8 cellular contexts compared by ENCODE assay signal in the genomic region with DNA sequence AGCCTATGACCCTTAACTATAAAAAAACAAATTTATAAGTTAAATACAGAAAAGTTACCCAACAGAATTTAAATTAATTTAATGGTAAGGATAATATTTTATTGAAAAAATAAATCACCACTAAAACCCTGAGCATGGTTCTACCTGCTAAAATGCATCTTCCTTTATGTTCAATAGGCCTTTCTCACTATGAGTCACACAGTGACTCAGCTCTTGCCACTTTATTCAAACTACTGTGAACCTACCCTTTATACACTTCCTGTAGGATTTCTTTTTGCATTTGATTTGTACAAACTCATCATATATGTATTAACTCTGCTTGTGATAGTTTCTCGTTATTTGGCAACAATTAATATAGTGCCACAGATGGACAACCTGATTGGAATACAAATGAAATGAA. TPM values are rescaled to one million over a fixed set of nuclear protein-coding genes. Genes with fewer than 3 reads are reported as not detected.
A peak's percentile ranks its signal among the peaks of the same experiment; 100 is the strongest.
DNase-seq lines count a peak whose midpoint lies in the region; ATAC-seq lines count a peak whose summit lies in the region.

No MANE protein-coding gene starts in this region.

- ATAC-seq in HG02870 (IDR thresholded peaks at IDR 0.05; ENCODE audit: unreplicated experiment) = peak; percentile 100
- ATAC-seq in left colon = peak; percentile 76

- intact Hi-C loops in left colon (cut with DNase I, micrococcal nuclease) = no loop called here

- DNase-seq in SIG-M5 treated with dmso at 0.1 percent for 504 hours (lab: John Stamatoyannopoulos, UW; ENCODE audit: unreplicated experiment) = peak; percentile 14
- DNase-seq in SIG-M5 (lab: John Stamatoyannopoulos, UW) = no peak
- peak; percentile 12 for DNase-seq in NOMO-1 treated with dmso at 0.1 percent for 144 hours (lab: John Stamatoyannopoulos, UW; ENCODE audit: unreplicated experiment)
- no peak for DNase-seq in left colon
- DNase-seq in islet precursor cell = no peak
- no peak for DNase-seq in ecto neural progenitor cell (ENCODE audit: low spot score)
- no peak for DNase-seq in midbrain (lab: John Stamatoyannopoulos, UW)

RNA-seq across cellular contexts. Expression of gene COBLL1, which starts 55.0 kb away (rescaled TPM):
- 10 to 100 TPM; 25.5 to 33.3 TPM for total RNA-seq in left colon

RNA-seq across cellular contexts. Expression of gene SLC38A11, which starts 58.7 kb away (rescaled TPM):
- total RNA-seq in left colon = 1 to 10 TPM; 3.7 to 5.7 TPM

Comparison
In these comparisons a context has a peak if more than half of its experiments do, and no peak if none do; other contexts are left out.
1. DNase-seq: peak in SIG-M5 treated with dmso at 0.1 percent for 504 hours (single experiment) and NOMO-1 treated with dmso at 0.1 percent for 144 hours (single experiment); none in SIG-M5 (single experiment), left colon (0 of 2), islet precursor cell (single experiment), ecto neural progenitor cell (single experiment) and midbrain (single experiment).